In the genomic region with DNA sequence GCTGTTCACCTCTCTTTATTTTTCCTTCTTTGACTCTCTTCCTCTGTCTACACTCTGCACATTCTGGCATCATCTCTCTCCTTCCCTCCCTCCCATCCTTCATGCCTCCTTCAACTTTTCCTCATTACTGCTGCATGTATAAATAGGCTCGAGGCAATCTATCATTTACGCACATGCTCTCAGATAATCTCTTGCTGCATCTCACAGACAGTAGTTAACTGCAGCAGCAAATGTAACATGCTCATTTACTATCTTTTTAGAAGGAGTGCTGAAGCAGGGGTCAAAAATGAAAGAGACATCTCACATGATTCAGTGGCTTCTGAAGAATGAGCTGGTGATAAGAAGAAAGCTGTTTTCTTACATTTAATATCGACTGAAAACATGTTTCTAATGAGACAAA, we compare ENCODE assay signal across 30 cellular contexts.
"Had no signal": no experiment of that assay in that cellular context is flagged by ENCODE, and none has a peak within 500 bp of the region (broad histone marks: within the 10 kb centered on the region; RNA-seq: fewer than 3 reads in every experiment).

No MANE protein-coding gene starts in this region.

- H3K9me3 Mint-ChIP-seq: activated B cell treated with CpG ODN at 0.5 μM for 24 hours; activated CD8-positive, alpha-beta T cell treated with anti-CD3 and anti-CD28 coated beads for 36 hours; activated naive CD4-positive, alpha-beta T cell treated with anti-CD3 and anti-CD28 coated beads, Interleukin-2, amount 50 U/mL, for 24 hours; activated naive CD8-positive, alpha-beta T cell treated with anti-CD3 and anti-CD28 coated beads, Interleukin-2, amount 10 ng/mL, durations not matched to agents 7 days and 5 days; activated T-cell treated with anti-CD3 and anti-CD28 coated beads, Interleukin-2, amount 50 U/mL, for 4 hours; activated T-helper 2 cell treated with anti-CD3 and anti-CD28 coated beads, Interferon-gamma antibody, Interleukin-2, Interleukin-4, amounts not matched to agents 10 μg/mL and 5 μg/mL and 100 μg/mL, durations not matched to agents 14 hours and 24 hours and 36 hours; central memory CD8-positive, alpha-beta T cell; effector memory CD8-positive, alpha-beta T cell; T-helper 2 cell treated with Interferon-gamma antibody and Interleukin-4, amounts not matched to agents 5 μg/mL and 100 μg/mL, for 36 hours had no signal

- H3K27me3 ChIP-seq: brain microvascular endothelial cell, esophagus squamous epithelium had no signal

- H3K9me3 ChIP-seq: esophagus squamous epithelium had no signal

- H3K4me1 Mint-ChIP-seq: activated B cell treated with CpG ODN at 0.5 μM for 24 hours; activated naive CD4-positive, alpha-beta T cell treated with anti-CD3 and anti-CD28 coated beads, Interleukin-2, amount 50 U/mL, for 24 hours; activated naive CD8-positive, alpha-beta T cell treated with anti-CD3 and anti-CD28 coated beads, Interleukin-2, amount 10 ng/mL, durations not matched to agents 7 days and 5 days; central memory CD8-positive, alpha-beta T cell had no signal

- ATAC-seq: activated CD4-positive, CD25-positive, alpha-beta regulatory T cell treated with anti-CD3 and anti-CD28 coated beads, Interleukin-2, amount 50 U/mL, for 24 hours; activated CD8-positive, alpha-beta T cell treated with anti-CD3 and anti-CD28 coated beads for 36 hours; activated T-cell treated with anti-CD3 and anti-CD28 coated beads, Interleukin-2, amount 50 U/mL, for 4 hours; effector memory CD8-positive, alpha-beta T cell; T-helper 17 cell had no signal

- H3K36me3 ChIP-seq: brain microvascular endothelial cell, esophagus squamous epithelium, WERI-Rb-1 had no signal

- DNase-seq: activated B cell treated with CpG ODN at 0.5 μM for 24 hours; activated CD4-positive, alpha-beta T cell treated with anti-CD3 and anti-CD28 coated beads for 48 hours; activated CD4-positive, alpha-beta T cell treated with anti-CD3 and anti-CD28 coated beads, Interleukin-2, amount 50 U/mL, for 1 hour; activated CD4-positive, alpha-beta T cell treated with anti-CD3 and anti-CD28 coated beads, Interleukin-2, amount 50 U/mL, for 48 hours; activated CD8-positive, alpha-beta memory T cell treated with anti-CD3 and anti-CD28 coated beads for 24 hours; activated CD8-positive, alpha-beta T cell treated with anti-CD3 and anti-CD28 coated beads for 36 hours; activated effector memory CD4-positive, alpha-beta T cell treated with anti-CD3 and anti-CD28 coated beads, Interleukin-2, amount 50 U/mL, for 16 hours; activated naive CD4-positive, alpha-beta T cell treated with anti-CD3 and anti-CD28 coated beads for 36 hours; activated naive CD8-positive, alpha-beta T cell treated with anti-CD3 and anti-CD28 coated beads, Interleukin-2, amount 10 ng/mL, durations not matched to agents 7 days and 5 days; activated T-cell treated with anti-CD3 and anti-CD28 coated beads, Interleukin-2, amount 50 U/mL, for 4 hours; amniotic stem cell; anterior cingulate cortex; brain microvascular endothelial cell; cortex of kidney; dermis blood vessel endothelial cell; effector CD4-positive, alpha-beta T cell; effector memory CD8-positive, alpha-beta T cell; esophagus squamous epithelium; foreskin fibroblast; head of caudate nucleus; T-helper 1 cell; T-helper 17 cell; T1000; WERI-Rb-1 had no signal

- H3K27ac ChIP-seq: brain microvascular endothelial cell, epithelial cell of prostate, esophagus squamous epithelium, WERI-Rb-1 had no signal

- H3K4me3 Mint-ChIP-seq: activated B cell treated with CpG ODN at 0.5 μM for 24 hours; activated CD8-positive, alpha-beta T cell treated with anti-CD3 and anti-CD28 coated beads for 36 hours; activated naive CD4-positive, alpha-beta T cell treated with anti-CD3 and anti-CD28 coated beads for 36 hours; activated naive CD4-positive, alpha-beta T cell treated with anti-CD3 and anti-CD28 coated beads, Interleukin-2, amount 50 U/mL, for 24 hours; activated naive CD8-positive, alpha-beta T cell treated with anti-CD3 and anti-CD28 coated beads, Interleukin-2, amount 10 ng/mL, durations not matched to agents 7 days and 5 days; activated T-cell treated with anti-CD3 and anti-CD28 coated beads, Interleukin-2, amount 50 U/mL, for 4 hours; central memory CD8-positive, alpha-beta T cell; effector memory CD8-positive, alpha-beta T cell; T-helper 17 cell; T-helper 2 cell treated with Interferon-gamma antibody and Interleukin-4, amounts not matched to agents 5 μg/mL and 100 μg/mL, for 36 hours had no signal

- H3K4me3 ChIP-seq: esophagus squamous epithelium had no signal

- H3K27me3 Mint-ChIP-seq: activated B cell treated with CpG ODN at 0.5 μM for 24 hours; activated CD8-positive, alpha-beta T cell treated with anti-CD3 and anti-CD28 coated beads for 36 hours; activated naive CD4-positive, alpha-beta T cell treated with anti-CD3 and anti-CD28 coated beads, Interleukin-2, amount 50 U/mL, for 24 hours; activated naive CD8-positive, alpha-beta T cell treated with anti-CD3 and anti-CD28 coated beads, Interleukin-2, amount 10 ng/mL, durations not matched to agents 7 days and 5 days; central memory CD8-positive, alpha-beta T cell; effector memory CD8-positive, alpha-beta T cell; T-helper 17 cell had no signal

- H3K27ac Mint-ChIP-seq: activated B cell treated with CpG ODN at 0.5 μM for 24 hours; activated CD8-positive, alpha-beta T cell treated with anti-CD3 and anti-CD28 coated beads for 36 hours; activated naive CD4-positive, alpha-beta T cell treated with anti-CD3 and anti-CD28 coated beads for 36 hours; activated naive CD4-positive, alpha-beta T cell treated with anti-CD3 and anti-CD28 coated beads, Interleukin-2, amount 50 U/mL, for 24 hours; activated naive CD8-positive, alpha-beta T cell treated with anti-CD3 and anti-CD28 coated beads, Interleukin-2, amount 10 ng/mL, durations not matched to agents 7 days and 5 days; activated T-helper 2 cell treated with anti-CD3 and anti-CD28 coated beads, Interferon-gamma antibody, Interleukin-2, Interleukin-4, amounts not matched to agents 10 μg/mL and 5 μg/mL and 100 μg/mL, durations not matched to agents 14 hours and 24 hours and 36 hours; effector memory CD8-positive, alpha-beta T cell; T-helper 17 cell; T-helper 2 cell treated with Interferon-gamma antibody and Interleukin-4, amounts not matched to agents 5 μg/mL and 100 μg/mL, for 36 hours had no signal
